8 cellular contexts compared by ENCODE assay signal in the genomic region with DNA sequence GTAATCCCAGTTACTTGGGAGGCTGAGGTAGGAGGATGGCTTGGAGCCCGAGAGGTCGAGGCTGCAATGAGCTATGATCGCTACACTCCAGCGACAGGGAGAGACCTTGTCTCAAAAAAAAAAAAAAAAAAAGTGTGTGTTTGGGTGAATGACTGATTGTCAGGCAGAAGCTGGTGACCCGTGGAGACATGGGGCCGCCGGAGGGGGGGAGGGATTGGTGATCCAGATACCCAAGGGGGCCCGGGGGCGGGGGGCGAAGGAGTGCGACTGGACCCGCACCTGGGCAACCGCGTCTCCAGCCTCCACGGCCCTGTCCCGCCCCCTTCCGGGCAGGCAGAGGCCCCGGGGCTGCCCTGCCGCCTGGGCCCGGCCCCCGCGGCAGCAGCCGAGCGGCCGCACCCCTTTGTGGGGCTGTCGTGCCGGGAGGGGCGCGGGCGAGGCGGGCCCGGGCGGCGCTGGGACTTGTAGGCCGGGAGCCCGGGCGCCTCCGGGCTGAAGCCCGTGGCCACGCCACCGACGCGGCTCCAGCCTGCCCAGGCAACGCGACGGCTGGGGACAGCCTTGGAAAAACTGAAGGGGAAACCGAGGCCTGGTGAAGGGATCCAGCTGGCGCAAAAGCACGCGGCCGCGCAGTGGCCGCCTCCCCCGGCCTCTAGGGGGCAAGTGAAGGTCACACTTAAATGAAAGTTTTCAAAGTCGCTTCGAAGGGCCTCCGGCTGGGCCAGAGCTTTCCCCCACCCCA. TPM values are rescaled to one million over a fixed set of nuclear protein-coding genes. Genes with fewer than 3 reads are reported as not detected.
DNase-seq lines count a peak whose midpoint lies in the region; ATAC-seq and TF ChIP-seq lines count a peak whose summit lies in the region.
"Had no signal": no experiment of that assay in that cellular context is flagged by ENCODE, and none has a peak within 500 bp of the region (broad histone marks: within the 10 kb centered on the region; RNA-seq: fewer than 3 reads in every experiment).

No MANE protein-coding gene starts in this region.

- H4K91ac ChIP-seq in IMR-90 (ENCODE audit: insufficient read depth, low read depth, low read length): peak overlapping the region; percentile 32; the same call in 1 of the 2 replicates

- H3K9me1 ChIP-seq in IMR-90 (ENCODE audit: insufficient read depth, low read length): 0 out of 2 replicates have a peak, but pooled peaks cover 3% of the 10 kb centered on the region

- H3K9me3 ChIP-seq in IMR-90 (ENCODE audit: control insufficient read depth, insufficient read depth, low read length) (no peaks in the 10 kb centered on the region), colonic mucosa (no peaks in the 10 kb centered on the region)

- no peak for TF ChIP-seq CTCF in IMR-90 (conservative IDR thresholded peaks at IDR 0.05; ENCODE audit: low read depth, low read length)
- TF ChIP-seq CTCF in WTC11 (IDR thresholded peaks at IDR 0.05): no peak
- TF ChIP-seq CTCF in colonic mucosa (IDR thresholded peaks at IDR 0.05): no peak

- H3K4me1 ChIP-seq in IMR-90 (ENCODE audit: control insufficient read depth, insufficient read depth, low read length) (peaks cover 6% of the 10 kb centered on the region), colonic mucosa (peaks cover 21% of the 10 kb centered on the region)

- TF ChIP-seq POLR2A in GM15510 (IDR thresholded peaks at IDR 0.05; ENCODE audit: borderline replicate concordance, extremely low read depth, insufficient read length) (peak; percentile 48), IMR-90 (IDR thresholded peaks at IDR 0.05; ENCODE audit: low read depth, low read length) (no peak)

- H3K4me1 Mint-ChIP-seq in WTC11: peaks cover 28% of the 10 kb centered on the region

- H2BK20ac ChIP-seq in IMR-90 (ENCODE audit: low read depth, low read length): no peak overlapping the region

- no peak overlapping the region; the same call in 2 of the 3 replicates for H2BK15ac ChIP-seq in IMR-90 (ENCODE audit: low read depth, low read length)

- in situ Hi-C loops in IMR-90 (cut with MboI; ENCODE audit: low sequenced_read_pairs): loop anchor here (5.0 to 25.0 kb wide), 4 partner anchors 108 to 1648 kb away; a partner anchor contains a TSS

- peak overlapping the region; percentile 45; the same call in 1 of the 2 replicates for H4K5ac ChIP-seq in IMR-90 (ENCODE audit: low read depth, low read length)

- no peaks in the 10 kb centered on the region for H3K9me3 Mint-ChIP-seq in WTC11

- no peaks in the 10 kb centered on the region for H3K27me3 Mint-ChIP-seq in WTC11 (ENCODE audit: low read depth)

- H3K18ac ChIP-seq in IMR-90 (ENCODE audit: low read depth, low read length): no peak overlapping the region; the same call in 1 of the 2 replicates

- peak overlapping the region; percentile 39; the same call in 1 of the 2 replicates for H3K4me2 ChIP-seq in IMR-90 (ENCODE audit: low read depth, low read length)

- H3K27me3 ChIP-seq in IMR-90 (ENCODE audit: control insufficient read depth, insufficient read depth, low read length) (no peaks in the 10 kb centered on the region), colonic mucosa (no peaks in the 10 kb centered on the region)

- CTCF ChIA-PET in IMR-90 (lab: Yijun Ruan, JAX) (no interaction called here), WTC11 (lab: Charles Lee) (interaction anchor here (0.7 to 3.6 kb wide), 12 partner anchors 19 to 670 kb away, joined by 3 to 16 read pairs (median 4); no protein-coding TSS in a partner anchor)

- peaks cover 0 to 18% of the 10 kb centered on the region in 2 experiments; a peak in 2 of 4 replicates for H3K79me1 ChIP-seq in IMR-90 (ENCODE audit: low read depth in 1 of 2, low read length in 2 of 2)

- no peak for TF ChIP-seq RAD21 in IMR-90 (IDR thresholded peaks at IDR 0.05; ENCODE audit: low read length)

- peaks cover 11% of the 10 kb centered on the region; the same call in 1 of the 2 replicates for H3K36me3 ChIP-seq in IMR-90 (ENCODE audit: control insufficient read depth, insufficient read depth, low read length)
- no peaks in the 10 kb centered on the region for H3K36me3 ChIP-seq in colonic mucosa

- POLR2A ChIA-PET in IMR-90 (lab: Charles Lee; ENCODE audit: unreplicated experiment) (no interaction called here), WTC11 (lab: Charles Lee) (interaction anchor here (0.7 kb wide), 1 partner anchor 32 kb away, joined by 6 read pairs; no protein-coding TSS in a partner anchor)

- peak overlapping the region; percentile 87 for H2AK9ac ChIP-seq in IMR-90 (replicated peaks; ENCODE audit: low read depth, low read length, poor library complexity)

- no TSS peak for BruUV-seq in IMR-90 (replicated peaks; lab: Mats Ljungman, UMichigan)

- 16% methylated on average over 28 of the region's 57 CpGs; no CpG with 5 or more reads in 1 of the 2 experiments for WGBS in IMR-90 (ENCODE audit: extremely low coverage in 2 of 2, insufficient read length in 1 of 2), 2 experiments

- peaks cover 16% of the 10 kb centered on the region for H3K36me3 Mint-ChIP-seq in WTC11

- no peak overlapping the region for H2BK5ac ChIP-seq in IMR-90 (ENCODE audit: low read depth, low read length, poor library complexity, severe bottlenecking)

- peak overlapping the region; percentile 95 for H2AFZ ChIP-seq in IMR-90 (replicated peaks; ENCODE audit: low read length, poor library complexity)

- peak overlapping the region; percentile 59; the same call in 1 of the 2 replicates for H3K14ac ChIP-seq in IMR-90 (replicated peaks; ENCODE audit: low read depth, low read length)

- peak overlapping the region; percentile 49; the same call in 1 of the 2 replicates for H3K27ac Mint-ChIP-seq in WTC11

- H3K27ac ChIP-seq in IMR-90 (ENCODE audit: insufficient read depth, low read length): no peak overlapping the region
- peak overlapping the region; percentile 61 for H3K27ac ChIP-seq in colonic mucosa

- dilution Hi-C loops in IMR-90 (cut with HindIII; ENCODE audit: low sequenced_read_pairs, unreplicated experiment): no loop called here

- H4K20me1 ChIP-seq in IMR-90 (ENCODE audit: insufficient read depth, low read length): no peaks in the 10 kb centered on the region; the same call in 1 of the 2 replicates

- no peak overlapping the region; the same call in 1 of the 2 replicates for H2AK5ac ChIP-seq in IMR-90 (ENCODE audit: low read depth, low read length)

- H3K9ac ChIP-seq in IMR-90 (ENCODE audit: low read depth, low read length): no peak overlapping the region
- peak overlapping the region; percentile 68 to 86 for H3K9ac ChIP-seq in colonic mucosa (ENCODE audit: low read depth in 2 of 2, low read length in 2 of 2)

- H3K23ac ChIP-seq in IMR-90 (ENCODE audit: low read depth, low read length): no peak overlapping the region

- H3K4me3 ChIP-seq in IMR-90 (ENCODE audit: insufficient read depth, low read depth, low read length): peak overlapping the region; percentile 10; the same call in 1 of the 2 replicates
- peak overlapping the region; percentile 15 for H3K4me3 ChIP-seq in colonic mucosa

- peak; percentile 15 for DNase-seq in IMR-90
- DNase-seq in WTC11 (ENCODE audit: low spot score): peak; percentile 78
- peak; percentile 85 for DNase-seq in colonic mucosa
- peak; percentile 85 to 88 for DNase-seq in left colon
- DNase-seq in stimulated activated CD4-positive, alpha-beta T cell treated with anti-CD3 and anti-CD28 coated beads, Interleukin-2, amount 100 ng/mL, for 48 hours: peak; percentile 49 to 58

- intact Hi-C loops in IMR-90 (cut with micrococcal nuclease) (loop anchor here (5.0 to 10.0 kb wide), 2 partner anchors 826 to 1508 kb away; no protein-coding TSS in a partner anchor), colonic mucosa (cut with DNase I) (no loop called here), left colon (cut with DNase I, micrococcal nuclease) (no loop called here)

- peak overlapping the region; percentile 56 for H3K4ac ChIP-seq in IMR-90 (ENCODE audit: low read depth, low read length)

- peak overlapping the region; percentile 77 to 91 for H4K8ac ChIP-seq in IMR-90 (ENCODE audit: low read depth in 2 of 2, low read length in 2 of 2)

- H3K4me3 Mint-ChIP-seq in WTC11: peak overlapping the region; percentile 75

- H3K56ac ChIP-seq in IMR-90 (ENCODE audit: extremely low read depth, insufficient read depth, low read length): peak overlapping the region; percentile 6; the same call in 1 of the 2 replicates

- H2BK120ac ChIP-seq in IMR-90 (ENCODE audit: low read depth, low read length): peak overlapping the region; percentile 15; the same call in 1 of the 2 replicates

- peak; percentile 64 for ATAC-seq in IMR-90 (ENCODE audit: low read depth)
- peak; percentile 57 for ATAC-seq in WTC11
- peak; percentile 77 for ATAC-seq in left colon
- ATAC-seq in GM18519 (IDR thresholded peaks at IDR 0.05; ENCODE audit: low FRiP score, unreplicated experiment): no peak

TF ChIP-seq in IMR-90, 13 proteins besides CTCF, POLR2A, EP300 and RAD21 (continues in another document):
- no peak for TF ChIP-seq CEBPB (IDR thresholded peaks at IDR 0.05; ENCODE audit: low read depth, low read length)
- TF ChIP-seq RFX5 (IDR thresholded peaks at IDR 0.05; ENCODE audit: low read depth, low read length): no peak

TF ChIP-seq in WTC11, 78 proteins besides CTCF, POLR2A, EP300 and RAD21:
- TF ChIP-seq CREB1 (CRISPR knock-in tag; IDR thresholded peaks at IDR 0.05): no peak
- TF ChIP-seq SP1 (CRISPR knock-in tag; conservative IDR thresholded peaks at IDR 0.05): peak; percentile 49; the same call in 1 of the 2 replicates
TF ChIP-seq in WTC11: peak in this region for 1.

RNA-seq across cellular contexts. Expression of a gene that starts 2.1 kb away (rescaled TPM):
- total RNA-seq in IMR-90 (2012; rRNA removed) (5.2 and 6.9 TPM in 2 replicates), WTC11 (2021) (60.5 to 69.0 TPM (median 61.1 TPM) in 3 replicates), colonic mucosa (10 to 100 TPM; 41.3 to 43.1 TPM), left colon (10 to 100 TPM; 26.9 to 44.8 TPM)
- 11.9 and 14.6 TPM in 2 replicates for polyA plus RNA-seq in IMR-90 (2012; rRNA removed)
- 9.7 and 20.7 TPM in 2 replicates for polyA plus RNA-seq in IMR-90 (2012; cell fraction: cytosol; rRNA removed)
- 10.0 and 19.1 TPM in 2 replicates for polyA plus RNA-seq in IMR-90 (2012; cell fraction: nucleus; rRNA removed; ENCODE audit: low replicate concordance)

RNA-seq across cellular contexts. Expression of a gene that starts 38.1 kb away (rescaled TPM):
- total RNA-seq in IMR-90 (2012; rRNA removed) (32.5 and 32.8 TPM in 2 replicates), WTC11 (2021) (31.3 to 33.4 TPM (median 31.4 TPM) in 3 replicates), colonic mucosa (10 to 100 TPM; 20.3 to 29.3 TPM), left colon (10 to 100 TPM; 16.0 to 17.2 TPM)
- polyA plus RNA-seq in IMR-90 (2012; rRNA removed): 58.4 and 80.5 TPM in 2 replicates
- 15.2 and 24.2 TPM in 2 replicates for polyA plus RNA-seq in IMR-90 (2012; cell fraction: cytosol; rRNA removed)
- polyA plus RNA-seq in IMR-90 (2012; cell fraction: nucleus; rRNA removed; ENCODE audit: low replicate concordance): 21.6 and 70.1 TPM in 2 replicates

RNA-seq across cellular contexts. Expression of a gene that starts 59.5 kb away (rescaled TPM):
- total RNA-seq in IMR-90 (2012; rRNA removed) (not detected in 2 replicates), WTC11 (2021) (not detected in 3 replicates), colonic mucosa (not detected), left colon (not detected)
- not detected in 2 replicates for polyA plus RNA-seq in IMR-90 (2012; rRNA removed)
- not detected in 2 replicates for polyA plus RNA-seq in IMR-90 (2012; cell fraction: cytosol; rRNA removed)
- polyA plus RNA-seq in IMR-90 (2012; cell fraction: nucleus; rRNA removed; ENCODE audit: low replicate concordance): not detected in 2 replicates
- polyA plus RNA-seq: neural cell had no signal

Comparison
In these comparisons a context has a peak if more than half of its experiments do, and no peak if none do; other contexts are left out.
1. DNase-seq: peak in every context shown above with its lines; median percentile 86 in left colon; 85 in colonic mucosa; 78 in WTC11; 54 in stimulated activated CD4-positive, alpha-beta T cell treated with anti-CD3 and anti-CD28 coated beads, Interleukin-2, amount 100 ng/mL, for 48 hours; 15 in IMR-90.